In the genomic region with DNA sequence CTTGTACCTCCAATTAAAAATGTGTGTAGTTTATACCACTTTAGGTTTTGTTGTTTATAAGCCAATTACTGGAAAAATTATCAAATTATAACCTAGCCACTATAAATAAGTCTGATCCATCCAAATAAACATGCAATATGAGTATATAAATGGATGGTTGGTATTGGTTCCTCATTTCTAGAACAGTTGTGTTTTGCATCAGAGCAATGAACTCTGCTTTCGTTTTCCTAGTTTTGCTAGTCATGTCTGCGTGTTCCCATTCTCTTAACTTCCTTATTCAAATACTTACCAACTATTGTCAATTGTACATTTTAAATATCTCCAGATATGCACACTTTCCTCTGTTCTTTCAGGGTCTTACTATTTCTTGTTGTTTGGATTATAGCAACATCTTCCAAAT, we compare ENCODE assay signal across 17 cellular contexts.
DNase-seq lines count a peak whose midpoint lies in the region; ATAC-seq and TF ChIP-seq lines count a peak whose summit lies in the region.
"Had no signal": no experiment of that assay in that cellular context is flagged by ENCODE, and none has a peak within 500 bp of the region (broad histone marks: within the 10 kb centered on the region; RNA-seq: fewer than 3 reads in every experiment).

No MANE protein-coding gene starts in this region.

- no peaks in the 10 kb centered on the region for H3K9me2 ChIP-seq in DOHH2 (replicated peaks; ENCODE audit: control insufficient read depth, low read length)

- H4K20me1 ChIP-seq in DOHH2 (ENCODE audit: control insufficient read depth, insufficient read depth, low read depth, low read length): no peaks in the 10 kb centered on the region

- H3K27ac ChIP-seq in DOHH2 (ENCODE audit: low read depth, low read length): no peak overlapping the region
- H3K27ac ChIP-seq in effector memory CD4-positive, alpha-beta T cell (ENCODE audit: insufficient read depth, low read length, poor library complexity, severe bottlenecking): no peak overlapping the region
- H3K27ac ChIP-seq in RWPE1: no peak overlapping the region
- no peak overlapping the region for H3K27ac ChIP-seq in vagina

- 0 out of 2 replicates have a peak overlapping the region, but pooled peaks have one; percentile 2 for H3K4me3 ChIP-seq in DOHH2 (ENCODE audit: low read length)
- H3K4me3 ChIP-seq in effector memory CD4-positive, alpha-beta T cell (ENCODE audit: insufficient read depth, low read depth, low read length, poor library complexity, severe bottlenecking): no peak overlapping the region
- no peak overlapping the region for H3K4me3 ChIP-seq in vagina
- H3K4me3 ChIP-seq: heart right ventricle, skin epidermis had no signal

- intact Hi-C loops in vagina (cut with DNase I): no loop called here

- TF ChIP-seq CTCF in DOHH2 (IDR thresholded peaks at IDR 0.05; ENCODE audit: low read depth, low read length, poor library complexity, severe bottlenecking) (no peak), RWPE1 (conservative IDR thresholded peaks at IDR 0.05; ENCODE audit: low read depth) (no peak), vagina (IDR thresholded peaks at IDR 0.05) (no peak)

- H3K36me3 ChIP-seq in DOHH2 (ENCODE audit: control insufficient read depth, low read length) (no peaks in the 10 kb centered on the region), vagina (no peaks in the 10 kb centered on the region)
- H3K36me3 ChIP-seq in effector memory CD4-positive, alpha-beta T cell (ENCODE audit: control insufficient read depth, insufficient read depth, low read length): no peaks in the 10 kb centered on the region
- H3K36me3 ChIP-seq: heart right ventricle had no signal

- peak; percentile 39 to 94 for DNase-seq in NOMO-1 (lab: John Stamatoyannopoulos, UW; ENCODE audit: unreplicated experiment in 2 of 2)
- DNase-seq in NCI-H2081 treated with DMSO at 0.1 percent for 48 hours (lab: John Stamatoyannopoulos, UW): no peak
- no peak for DNase-seq in effector memory CD4-positive, alpha-beta T cell
- no peak for DNase-seq in RWPE1 (ENCODE audit: low spot score)
- no peak for DNase-seq in vagina (ENCODE audit: extremely low spot score in 2 of 2)
- DNase-seq: activated naive CD4-positive, alpha-beta T cell treated with anti-CD3 and anti-CD28 coated beads, Interleukin-2, amount 50 U/mL, for 16 hours; dermis blood vessel endothelial cell; GDM1; heart right ventricle; HFFc6; NCI-H1417 had no signal

- H3K9me3 ChIP-seq in DOHH2 (ENCODE audit: control insufficient read depth, insufficient read depth, low read length) (peaks cover 4% of the 10 kb centered on the region; the same call in 1 of the 2 replicates), vagina (no peaks in the 10 kb centered on the region)
- H3K9me3 ChIP-seq in effector memory CD4-positive, alpha-beta T cell (ENCODE audit: control insufficient read depth, low read length): no peaks in the 10 kb centered on the region
- H3K9me3 ChIP-seq: heart right ventricle had no signal

- no peaks in the 10 kb centered on the region for H3K79me2 ChIP-seq in DOHH2 (ENCODE audit: control insufficient read depth, low read length)

- H3F3A ChIP-seq in DOHH2 (ENCODE audit: control insufficient read depth, insufficient read depth): no peaks in the 10 kb centered on the region

- POLR2A ChIA-PET in RWPE1 (lab: Yijun Ruan, JAX; ENCODE audit: low non-redundant PET): no interaction called here

- H3K4me1 ChIP-seq in DOHH2 (ENCODE audit: control insufficient read depth, low read length) (peaks cover 11% of the 10 kb centered on the region), vagina (no peaks in the 10 kb centered on the region)
- H3K4me1 ChIP-seq in effector memory CD4-positive, alpha-beta T cell (ENCODE audit: control insufficient read depth, insufficient read depth, low read length, poor library complexity, severe bottlenecking): no peaks in the 10 kb centered on the region

- CTCF ChIA-PET in RWPE1 (lab: Yijun Ruan, JAX): no interaction called here

- TF ChIP-seq POLR2A in vagina (IDR thresholded peaks at IDR 0.05): no peak

- H3K27me3 ChIP-seq in DOHH2 (ENCODE audit: control insufficient read depth, low read length): no peaks in the 10 kb centered on the region
- no peaks in the 10 kb centered on the region for H3K27me3 ChIP-seq in effector memory CD4-positive, alpha-beta T cell (replicated peaks; ENCODE audit: control insufficient read depth, insufficient read depth, low read length, poor library complexity, severe bottlenecking)
- H3K27me3 ChIP-seq in vagina: no peaks in the 10 kb centered on the region
- H3K27me3 ChIP-seq: heart right ventricle had no signal

- peak overlapping the region; percentile 32 for H3K4me2 ChIP-seq in DOHH2 (ENCODE audit: low read length)

- ATAC-seq in GM19468 (IDR thresholded peaks at IDR 0.05; ENCODE audit: extremely low read depth, unreplicated experiment) (peak; percentile 65), HG03039 (IDR thresholded peaks at IDR 0.05; ENCODE audit: unreplicated experiment) (peak; percentile 87)
- ATAC-seq: heart right ventricle; Panc1; stimulated activated memory B cell treated with anti-CD40 and anti-IgM and Interleukin-4, amounts not matched to agents 10 μg/mL and 1 μg/mL and 100 μg/mL, for 72 hours had no signal

Comparison
In these comparisons a context has a peak if more than half of its experiments do, and no peak if none do; other contexts are left out.
1. DNase-seq: peak in NOMO-1 (2 of 2); none in NCI-H2081 treated with DMSO at 0.1 percent for 48 hours (single experiment), effector memory CD4-positive, alpha-beta T cell (0 of 3), RWPE1 (single experiment) and vagina (0 of 2).